ENCODE assay signal across 34 cellular contexts in the genomic region with DNA sequence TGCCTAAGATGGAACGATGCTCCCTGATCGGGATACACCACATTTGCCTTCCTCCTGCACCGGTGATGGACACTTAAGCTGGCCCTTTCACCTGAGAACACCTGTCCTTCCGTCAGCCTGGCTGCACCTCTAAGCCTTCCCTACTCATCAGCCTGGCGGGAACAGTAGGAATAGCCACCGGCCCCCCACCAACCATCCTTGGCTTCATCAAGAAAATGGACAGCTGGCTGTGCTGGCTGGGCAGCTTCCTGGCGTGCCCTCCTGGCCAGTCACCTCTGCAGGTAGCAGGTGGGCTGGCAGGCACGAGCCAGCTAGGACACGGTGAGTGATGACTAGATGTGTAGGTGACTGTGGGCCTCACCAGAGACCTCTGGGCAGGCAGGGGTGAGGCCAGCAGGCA.
"Had no signal": no experiment of that assay in that cellular context is flagged by ENCODE, and none has a peak within 500 bp of the region (broad histone marks: within the 10 kb centered on the region; RNA-seq: fewer than 3 reads in every experiment).

No MANE protein-coding gene starts in this region.

- H3K4me1 Mint-ChIP-seq: activated B cell treated with CpG ODN at 0.5 μM for 24 hours; activated naive CD4-positive, alpha-beta T cell treated with anti-CD3 and anti-CD28 coated beads, Interleukin-2, amount 50 U/mL, for 24 hours; activated naive CD8-positive, alpha-beta T cell treated with anti-CD3 and anti-CD28 coated beads, Interleukin-2, amount 10 ng/mL, durations not matched to agents 7 days and 5 days; T-helper 17 cell had no signal

- H3K36me3 ChIP-seq: breast epithelium, Peyer's patch had no signal

- ATAC-seq: activated CD8-positive, alpha-beta T cell treated with anti-CD3 and anti-CD28 coated beads for 36 hours; body of pancreas; K562; PC-3; Right ventricle myocardium inferior; SK-N-SH treated with all-trans-retinoic acid at 6 μM for 48 hours; T-cell; T-helper 17 cell had no signal

- DNase-seq: activated B cell treated with CpG ODN at 0.5 μM for 24 hours; activated CD4-positive, alpha-beta T cell treated with anti-CD3 and anti-CD28 coated beads for 48 hours; activated CD4-positive, CD25-positive, alpha-beta regulatory T cell treated with anti-CD3 and anti-CD28 coated beads, Interleukin-2, amount 50 U/mL, for 72 hours; activated CD8-positive, alpha-beta T cell treated with anti-CD3 and anti-CD28 coated beads for 36 hours; activated gamma-delta T cell; activated naive CD4-positive, alpha-beta T cell treated with Interleukin-2 at 50 U/mL for 16 hours; activated naive CD8-positive, alpha-beta T cell treated with anti-CD3 and anti-CD28 coated beads, Interleukin-2, amount 10 ng/mL, durations not matched to agents 7 days and 5 days; activated T-cell treated with anti-CD3 and anti-CD28 coated beads, Interleukin-2, amount 50 U/mL, for 24 hours; amygdala; body of pancreas; IMR-90; Karpas-422; NCI-H1105; NCI-H1436 treated with DMSO at 0.1 percent for 48 hours; NCI-H1694 treated with DMSO at 0.1 percent for 48 hours; NCI-H2029; NCI-H345; NCI-H524 treated with DMSO at 0.1 percent for 48 hours; NK-92 treated with Interleukin-12 subunit alpha and Interleukin-12 subunit beta, amount 100 ng/mL, for 24 hours; PC-3; RPMI8226; SIG-M5; T-cell; T-helper 17 cell; T-helper 9 cell had no signal

- H3K4me3 Mint-ChIP-seq: activated B cell treated with CpG ODN at 0.5 μM for 24 hours; activated CD8-positive, alpha-beta T cell treated with anti-CD3 and anti-CD28 coated beads for 36 hours; activated naive CD4-positive, alpha-beta T cell treated with anti-CD3 and anti-CD28 coated beads, Interleukin-2, amount 50 U/mL, for 24 hours; activated naive CD8-positive, alpha-beta T cell treated with anti-CD3 and anti-CD28 coated beads, Interleukin-2, amount 10 ng/mL, durations not matched to agents 7 days and 5 days; activated T-cell treated with anti-CD3 and anti-CD28 coated beads, Interleukin-2, amount 50 U/mL, for 24 hours; T-cell; T-helper 17 cell had no signal

- FAIRE-seq: astrocyte, K562 had no signal

- H3K36me3 Mint-ChIP-seq: activated naive CD4-positive, alpha-beta T cell treated with anti-CD3 and anti-CD28 coated beads, Interleukin-2, amount 50 U/mL, for 24 hours; activated naive CD8-positive, alpha-beta T cell treated with anti-CD3 and anti-CD28 coated beads, Interleukin-2, amount 10 ng/mL, durations not matched to agents 7 days and 5 days; T-cell had no signal

- H3K27ac ChIP-seq: body of pancreas, breast epithelium, Peyer's patch, VCaP had no signal

- H3K9me3 ChIP-seq: body of pancreas had no signal

- H3K4me1 ChIP-seq: body of pancreas, breast epithelium, Peyer's patch had no signal

- H3K4me3 ChIP-seq: body of pancreas, breast epithelium, K562, Peyer's patch had no signal

- H3K27ac Mint-ChIP-seq: activated B cell treated with CpG ODN at 0.5 μM for 24 hours; activated CD8-positive, alpha-beta T cell treated with anti-CD3 and anti-CD28 coated beads for 36 hours; activated naive CD4-positive, alpha-beta T cell treated with anti-CD3 and anti-CD28 coated beads, Interleukin-2, amount 50 U/mL, for 24 hours; activated naive CD8-positive, alpha-beta T cell treated with anti-CD3 and anti-CD28 coated beads, Interleukin-2, amount 10 ng/mL, durations not matched to agents 7 days and 5 days; activated T-cell treated with anti-CD3 and anti-CD28 coated beads, Interleukin-2, amount 50 U/mL, for 24 hours; activated T-helper 2 cell treated with anti-CD3 and anti-CD28 coated beads, Interferon-gamma antibody, Interleukin-2, Interleukin-4, amounts not matched to agents 10 μg/mL and 5 μg/mL and 100 μg/mL, durations not matched to agents 14 hours and 24 hours and 36 hours; T-cell; T-helper 17 cell had no signal

- H3K27me3 Mint-ChIP-seq: activated CD8-positive, alpha-beta T cell treated with anti-CD3 and anti-CD28 coated beads for 36 hours; activated naive CD8-positive, alpha-beta T cell treated with anti-CD3 and anti-CD28 coated beads, Interleukin-2, amount 10 ng/mL, durations not matched to agents 7 days and 5 days had no signal

- H3K27me3 ChIP-seq: body of pancreas, breast epithelium, Peyer's patch had no signal

- H3K9me3 Mint-ChIP-seq: activated B cell treated with CpG ODN at 0.5 μM for 24 hours; activated CD8-positive, alpha-beta T cell treated with anti-CD3 and anti-CD28 coated beads for 36 hours; activated naive CD4-positive, alpha-beta T cell treated with anti-CD3 and anti-CD28 coated beads, Interleukin-2, amount 50 U/mL, for 24 hours; activated naive CD8-positive, alpha-beta T cell treated with anti-CD3 and anti-CD28 coated beads, Interleukin-2, amount 10 ng/mL, durations not matched to agents 7 days and 5 days; activated T-cell treated with anti-CD3 and anti-CD28 coated beads, Interleukin-2, amount 50 U/mL, for 24 hours; activated T-helper 2 cell treated with anti-CD3 and anti-CD28 coated beads, Interferon-gamma antibody, Interleukin-2, Interleukin-4, amounts not matched to agents 10 μg/mL and 5 μg/mL and 100 μg/mL, durations not matched to agents 14 hours and 24 hours and 36 hours had no signal
